Comparison of ENCODE assay signal across 16 cellular contexts in genomic region chr5:57231607-57232006, GRCh38. TPM values are rescaled to one million over a fixed set of nuclear protein-coding genes. Genes with fewer than 3 reads are reported as not detected.
DNase-seq lines count a peak whose midpoint lies in the region; ATAC-seq and TF ChIP-seq lines count a peak whose summit lies in the region.
"Had no signal": no experiment of that assay in that cellular context is flagged by ENCODE, and none has a peak within 500 bp of the region (broad histone marks: within the 10 kb centered on the region; RNA-seq: fewer than 3 reads in every experiment).

No MANE protein-coding gene starts in this region.

- H3K4me3 Mint-ChIP-seq in natural killer cell = no peak overlapping the region
- H3K4me3 Mint-ChIP-seq in natural killer cell treated with Interleukin-12 subunit alpha and Interleukin-12 subunit beta and Interleukin-15 and Interleukin-18, amount 100 ng/mL, for 72 hours = no peak overlapping the region
- H3K4me3 Mint-ChIP-seq in activated T-helper 17 cell treated with anti-CD3 and anti-CD28 coated beads, Interleukin-2, amount 50 U/mL, for 72 hours = no peak overlapping the region
- H3K4me3 Mint-ChIP-seq in stimulated activated memory B cell treated with anti-CD40 and anti-IgM and Interleukin-4, amounts not matched to agents 10 μg/mL and 1 μg/mL and 100 μg/mL, for 72 hours = no peak overlapping the region
- H3K4me3 Mint-ChIP-seq: activated B cell treated with CpG ODN at 0.5 μM for 24 hours had no signal

- H3K27me3 ChIP-seq in fibroblast of lung (ENCODE audit: control insufficient read depth, insufficient read depth, low read length) = no peaks in the 10 kb centered on the region
- H3K27me3 ChIP-seq: BLaER1 treated with 17β-estradiol and CSF1 and Interleukin-3, amounts not matched to agents 10 nM and 100 nM; breast epithelium had no signal

- H3K4me3 ChIP-seq in fibroblast of lung (replicated peaks in 1 of 4; ENCODE audit: control extremely low read depth in 1 of 4, insufficient read depth in 1 of 4, low read depth in 3 of 4, low read length in 4 of 4) = no peak overlapping the region
- H3K4me3 ChIP-seq: BLaER1 treated with 17β-estradiol and CSF1 and Interleukin-3, amounts not matched to agents 10 nM and 100 nM; breast epithelium had no signal

- no peak overlapping the region for H2AFZ ChIP-seq in fibroblast of lung (ENCODE audit: low read length)
- H2AFZ ChIP-seq: parathyroid adenoma had no signal

- no peak for ATAC-seq in natural killer cell
- no peak for ATAC-seq in natural killer cell treated with Interleukin-12 subunit alpha and Interleukin-12 subunit beta and Interleukin-15 and Interleukin-18, amount 100 ng/mL, for 72 hours
- ATAC-seq in activated T-helper 17 cell treated with anti-CD3 and anti-CD28 coated beads, Interleukin-2, amount 50 U/mL, for 72 hours (replicated peaks) = no peak
- no peak for ATAC-seq in GM19035 (IDR thresholded peaks at IDR 0.05; ENCODE audit: unreplicated experiment)
- ATAC-seq in stimulated activated memory B cell treated with anti-CD40 and anti-IgM and Interleukin-4, amounts not matched to agents 10 μg/mL and 1 μg/mL and 100 μg/mL, for 72 hours = no peak

- H3K9ac ChIP-seq in fibroblast of lung (ENCODE audit: insufficient read depth, low read length) = no peak overlapping the region
- H3K9ac ChIP-seq: BLaER1 treated with 17β-estradiol and CSF1 and Interleukin-3, amounts not matched to agents 10 nM and 100 nM; parathyroid adenoma had no signal

- H3K27ac ChIP-seq in fibroblast of lung (ENCODE audit: insufficient read depth, low read length) = no peak overlapping the region
- H3K27ac ChIP-seq: BLaER1 treated with 17β-estradiol and CSF1 and Interleukin-3, amounts not matched to agents 10 nM and 100 nM; parathyroid adenoma had no signal

- H3K4me2 ChIP-seq in fibroblast of lung (ENCODE audit: extremely low read depth, insufficient read depth, low read length) = no peak overlapping the region
- H3K4me2 ChIP-seq: BLaER1 treated with 17β-estradiol and CSF1 and Interleukin-3, amounts not matched to agents 10 nM and 100 nM had no signal

- no peaks in the 10 kb centered on the region for H3K4me1 ChIP-seq in fibroblast of lung (ENCODE audit: control insufficient read depth, extremely low read depth, insufficient read depth, low read length)
- H3K4me1 ChIP-seq: breast epithelium, parathyroid adenoma had no signal

- no peak for DNase-seq in natural killer cell
- DNase-seq in natural killer cell treated with Interleukin-12 subunit alpha and Interleukin-12 subunit beta and Interleukin-15 and Interleukin-18, amount 100 ng/mL, for 72 hours (ENCODE audit: low spot score) = no peak
- DNase-seq in fibroblast of lung (ENCODE audit: low read depth in 2 of 2) = peak; percentile 20 to 28
- peak; percentile 6 for DNase-seq in stromal cell of bone marrow (ENCODE audit: low read depth)
- DNase-seq: activated B cell treated with CpG ODN at 0.5 μM for 24 hours, DND-41, head of caudate nucleus, NCI-H1694 treated with DMSO at 0.1 percent for 48 hours, NCI-H510A, substantia nigra had no signal

- H3K9me3 ChIP-seq in fibroblast of lung (ENCODE audit: control insufficient read depth, insufficient read depth, low read depth, low read length) = no peaks in the 10 kb centered on the region
- H3K9me3 ChIP-seq: breast epithelium had no signal

- H3K36me3 Mint-ChIP-seq in natural killer cell = peaks cover 8% of the 10 kb centered on the region
- peaks cover 29% of the 10 kb centered on the region for H3K36me3 Mint-ChIP-seq in natural killer cell treated with Interleukin-12 subunit alpha and Interleukin-12 subunit beta and Interleukin-15 and Interleukin-18, amount 100 ng/mL, for 72 hours
- H3K36me3 Mint-ChIP-seq in activated T-helper 17 cell treated with anti-CD3 and anti-CD28 coated beads, Interleukin-2, amount 50 U/mL, for 72 hours (ENCODE audit: low read depth) = peaks cover 87% of the 10 kb centered on the region
- H3K36me3 Mint-ChIP-seq in stimulated activated memory B cell treated with anti-CD40 and anti-IgM and Interleukin-4, amounts not matched to agents 10 μg/mL and 1 μg/mL and 100 μg/mL, for 72 hours = peaks cover 37% of the 10 kb centered on the region

- no peaks in the 10 kb centered on the region for H3K9me3 Mint-ChIP-seq in natural killer cell
- H3K9me3 Mint-ChIP-seq in natural killer cell treated with Interleukin-12 subunit alpha and Interleukin-12 subunit beta and Interleukin-15 and Interleukin-18, amount 100 ng/mL, for 72 hours = no peaks in the 10 kb centered on the region
- H3K9me3 Mint-ChIP-seq in activated T-helper 17 cell treated with anti-CD3 and anti-CD28 coated beads, Interleukin-2, amount 50 U/mL, for 72 hours = no peaks in the 10 kb centered on the region
- H3K9me3 Mint-ChIP-seq in stimulated activated memory B cell treated with anti-CD40 and anti-IgM and Interleukin-4, amounts not matched to agents 10 μg/mL and 1 μg/mL and 100 μg/mL, for 72 hours = no peaks in the 10 kb centered on the region
- H3K9me3 Mint-ChIP-seq: activated B cell treated with CpG ODN at 0.5 μM for 24 hours had no signal

- H3K27me3 Mint-ChIP-seq in natural killer cell (ENCODE audit: low read depth in 2 of 2) = no peaks in the 10 kb centered on the region
- H3K27me3 Mint-ChIP-seq in natural killer cell treated with Interleukin-12 subunit alpha and Interleukin-12 subunit beta and Interleukin-15 and Interleukin-18, amount 100 ng/mL, for 72 hours = no peaks in the 10 kb centered on the region
- H3K27me3 Mint-ChIP-seq in activated T-helper 17 cell treated with anti-CD3 and anti-CD28 coated beads, Interleukin-2, amount 50 U/mL, for 72 hours = no peaks in the 10 kb centered on the region
- H3K27me3 Mint-ChIP-seq in stimulated activated memory B cell treated with anti-CD40 and anti-IgM and Interleukin-4, amounts not matched to agents 10 μg/mL and 1 μg/mL and 100 μg/mL, for 72 hours = no peaks in the 10 kb centered on the region
- H3K27me3 Mint-ChIP-seq: activated B cell treated with CpG ODN at 0.5 μM for 24 hours had no signal

- TF ChIP-seq CTCF in natural killer cell (IDR thresholded peaks at IDR 0.05) (no peak), fibroblast of lung (conservative IDR thresholded peaks at IDR 0.05 in 1 of 2, IDR thresholded peaks at IDR 0.05 in 1 of 2; ENCODE audit: low read depth in 1 of 2, low read length in 2 of 2) (no peak)

- H3K27ac Mint-ChIP-seq in natural killer cell = peak overlapping the region; percentile 7 to 27
- no peak overlapping the region for H3K27ac Mint-ChIP-seq in natural killer cell treated with Interleukin-12 subunit alpha and Interleukin-12 subunit beta and Interleukin-15 and Interleukin-18, amount 100 ng/mL, for 72 hours
- peak overlapping the region; percentile 45 for H3K27ac Mint-ChIP-seq in activated T-helper 17 cell treated with anti-CD3 and anti-CD28 coated beads, Interleukin-2, amount 50 U/mL, for 72 hours
- no peak overlapping the region for H3K27ac Mint-ChIP-seq in stimulated activated memory B cell treated with anti-CD40 and anti-IgM and Interleukin-4, amounts not matched to agents 10 μg/mL and 1 μg/mL and 100 μg/mL, for 72 hours
- H3K27ac Mint-ChIP-seq: activated B cell treated with CpG ODN at 0.5 μM for 24 hours had no signal

- H4K20me1 ChIP-seq in fibroblast of lung (ENCODE audit: control insufficient read depth, extremely low read depth, insufficient read depth, low read length) = no peaks in the 10 kb centered on the region

- H3K4me1 Mint-ChIP-seq in natural killer cell = peaks cover 20 to 32% of the 10 kb centered on the region in 2 donors
- peaks cover 17 to 25% of the 10 kb centered on the region in 2 donors for H3K4me1 Mint-ChIP-seq in natural killer cell treated with Interleukin-12 subunit alpha and Interleukin-12 subunit beta and Interleukin-15 and Interleukin-18, amount 100 ng/mL, for 72 hours (ENCODE audit: low read depth in 2 of 2)
- H3K4me1 Mint-ChIP-seq in activated T-helper 17 cell treated with anti-CD3 and anti-CD28 coated beads, Interleukin-2, amount 50 U/mL, for 72 hours = peaks cover 21% of the 10 kb centered on the region
- H3K4me1 Mint-ChIP-seq in stimulated activated memory B cell treated with anti-CD40 and anti-IgM and Interleukin-4, amounts not matched to agents 10 μg/mL and 1 μg/mL and 100 μg/mL, for 72 hours = peaks cover 30% of the 10 kb centered on the region

- peaks cover 20% of the 10 kb centered on the region for H3K79me2 ChIP-seq in fibroblast of lung (ENCODE audit: control insufficient read depth, insufficient read depth, low read length)

- H3K36me3 ChIP-seq in fibroblast of lung (ENCODE audit: control insufficient read depth, insufficient read depth, low read length) = peaks cover 2% of the 10 kb centered on the region

- intact Hi-C loops in natural killer cell (cut with micrococcal nuclease) = no loop called here

RNA-seq across cellular contexts. Expression of gene GPBP1, which starts 57.7 kb away (rescaled TPM):
- 100 to 1,000 TPM; 104 to 130 (median 118) TPM for total RNA-seq in natural killer cell
- total RNA-seq in natural killer cell treated with Interleukin-12 subunit alpha and Interleukin-12 subunit beta and Interleukin-15 and Interleukin-18, amount 100 ng/mL, for 72 hours = 10 to 100 TPM; 88.3 to 91.1 TPM
- total RNA-seq in activated T-helper 17 cell treated with anti-CD3 and anti-CD28 coated beads, Interleukin-2, amount 50 U/mL, for 72 hours = 100 to 1,000 TPM in 1 of 2 donors, 10 to 100 TPM in 1; 83.6 to 123 TPM
- 80.9 and 82.1 TPM in 2 replicates for total RNA-seq in fibroblast of lung
- polyA plus RNA-seq in fibroblast of lung = 45.5 and 50.4 TPM in 2 replicates
- 29.5 and 30.0 TPM in 2 replicates for polyA plus RNA-seq in fibroblast of lung (2012)
- 0.90 and 1.7 TPM in 2 replicates for polyA minus RNA-seq in fibroblast of lung (ENCODE audit: low replicate concordance)

Comparison
In these comparisons a context has a peak if more than half of its experiments do, and no peak if none do; other contexts are left out.
1. H3K27ac Mint-ChIP-seq: peak in natural killer cell (2 of 2) and activated T-helper 17 cell treated with anti-CD3 and anti-CD28 coated beads, Interleukin-2, amount 50 U/mL, for 72 hours (single experiment); none in natural killer cell treated with Interleukin-12 subunit alpha and Interleukin-12 subunit beta and Interleukin-15 and Interleukin-18, amount 100 ng/mL, for 72 hours (0 of 2) and stimulated activated memory B cell treated with anti-CD40 and anti-IgM and Interleukin-4, amounts not matched to agents 10 μg/mL and 1 μg/mL and 100 μg/mL, for 72 hours (single experiment).
2. DNase-seq: peak in fibroblast of lung (2 of 2) and stromal cell of bone marrow (single experiment); none in natural killer cell (single experiment) and natural killer cell treated with Interleukin-12 subunit alpha and Interleukin-12 subunit beta and Interleukin-15 and Interleukin-18, amount 100 ng/mL, for 72 hours (single experiment).